Comparison of ENCODE assay signal across 19 cellular contexts in the genomic region with DNA sequence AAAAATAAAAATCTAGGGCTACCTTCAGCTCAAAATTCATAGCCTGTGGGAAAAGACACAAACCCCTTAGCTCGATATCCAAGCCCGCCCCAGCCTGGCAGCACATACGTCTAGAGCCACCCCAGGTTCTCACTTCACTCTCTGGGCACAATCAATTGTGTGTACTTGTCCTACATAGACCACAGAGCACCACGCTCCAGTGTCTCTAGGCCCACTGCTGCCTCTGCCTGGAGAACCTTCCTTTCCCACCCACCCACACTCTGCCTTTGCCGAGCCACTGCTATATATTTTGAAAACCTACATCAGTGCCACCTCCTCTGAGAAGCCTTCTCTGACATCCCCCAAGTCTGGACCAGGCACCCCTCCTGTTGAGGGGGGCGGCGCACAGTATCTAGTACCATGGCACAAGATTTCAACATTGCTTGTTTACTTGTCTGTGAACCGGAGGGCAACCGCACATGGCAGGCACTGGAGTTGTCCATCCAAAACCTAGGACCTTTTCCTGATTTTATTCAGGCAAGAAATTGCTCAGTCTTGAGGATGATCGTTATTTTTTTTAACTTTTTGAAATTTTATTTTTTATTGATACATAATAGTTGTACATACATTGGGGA.
DNase-seq lines count a peak whose midpoint lies in the region; ATAC-seq and TF ChIP-seq lines count a peak whose summit lies in the region.
"Had no signal": no experiment of that assay in that cellular context is flagged by ENCODE, and none has a peak within 500 bp of the region (broad histone marks: within the 10 kb centered on the region; RNA-seq: fewer than 3 reads in every experiment).

No MANE protein-coding gene starts in this region.

- TF ChIP-seq CTCF in left ventricle myocardium inferior (IDR thresholded peaks at IDR 0.05; ENCODE audit: borderline replicate concordance), result no peak
- no peak for TF ChIP-seq CTCF in liver (IDR thresholded peaks at IDR 0.05; ENCODE audit: low read depth, low read length, missing input control)
- TF ChIP-seq CTCF in CD4-positive, alpha-beta T cell (IDR thresholded peaks at IDR 0.05), result no peak

- peaks cover 19% of the 10 kb centered on the region for H3K27me3 Mint-ChIP-seq in stimulated activated memory B cell treated with anti-CD40 and anti-IgM and Interleukin-4, amounts not matched to agents 10 μg/mL and 1 μg/mL and 100 μg/mL, for 72 hours
- H3K27me3 Mint-ChIP-seq in CD4-positive, alpha-beta T cell, result peaks cover 16% of the 10 kb centered on the region

- CTCF ChIA-PET in CD4-positive, alpha-beta T cell (lab: Charles Lee), result no interaction called here

- no peaks in the 10 kb centered on the region for H3K4me1 Mint-ChIP-seq in stimulated activated memory B cell treated with anti-CD40 and anti-IgM and Interleukin-4, amounts not matched to agents 10 μg/mL and 1 μg/mL and 100 μg/mL, for 72 hours
- H3K4me1 Mint-ChIP-seq in CD4-positive, alpha-beta T cell (ENCODE audit: low read depth), result no peaks in the 10 kb centered on the region

- H3K4me3 Mint-ChIP-seq in stimulated activated memory B cell treated with anti-CD40 and anti-IgM and Interleukin-4, amounts not matched to agents 10 μg/mL and 1 μg/mL and 100 μg/mL, for 72 hours, result no peak overlapping the region
- H3K4me3 Mint-ChIP-seq in CD4-positive, alpha-beta T cell, result no peak overlapping the region

- H3K9ac ChIP-seq in liver (ENCODE audit: low read depth in 1 of 2, low read length in 2 of 2), result no peak overlapping the region
- H3K9ac ChIP-seq: GM23248 had no signal

- POLR2A ChIA-PET in CD4-positive, alpha-beta T cell (lab: Charles Lee), result no interaction called here

- H3K27me3 ChIP-seq in left ventricle myocardium inferior (ENCODE audit: low read depth), result no peaks in the 10 kb centered on the region
- no peaks in the 10 kb centered on the region for H3K27me3 ChIP-seq in liver (ENCODE audit: control insufficient read depth in 4 of 4, insufficient read depth in 4 of 4, low read length in 3 of 4)
- peaks cover 3% of the 10 kb centered on the region for H3K27me3 ChIP-seq in CD4-positive, alpha-beta T cell (ENCODE audit: control insufficient read depth, insufficient read depth, low read length)

- H3K4me3 ChIP-seq in left ventricle myocardium inferior (no peak overlapping the region), liver (ENCODE audit: low read depth in 1 of 3, low read length in 3 of 3) (no peak overlapping the region)
- H3K4me3 ChIP-seq: GM23248, K562, SK-N-MC had no signal

- no peak overlapping the region for H3K27ac Mint-ChIP-seq in stimulated activated memory B cell treated with anti-CD40 and anti-IgM and Interleukin-4, amounts not matched to agents 10 μg/mL and 1 μg/mL and 100 μg/mL, for 72 hours
- no peak overlapping the region for H3K27ac Mint-ChIP-seq in CD4-positive, alpha-beta T cell

- peaks cover 67% of the 10 kb centered on the region for H3K4me1 ChIP-seq in left ventricle myocardium inferior
- H3K4me1 ChIP-seq in liver (ENCODE audit: control insufficient read depth in 4 of 4, insufficient read depth in 4 of 4, low read length in 3 of 4), result peaks cover 11 to 38% (median 21%) of the 10 kb centered on the region in 4 donors

- H3K9me3 Mint-ChIP-seq in stimulated activated memory B cell treated with anti-CD40 and anti-IgM and Interleukin-4, amounts not matched to agents 10 μg/mL and 1 μg/mL and 100 μg/mL, for 72 hours, result no peaks in the 10 kb centered on the region
- no peaks in the 10 kb centered on the region for H3K9me3 Mint-ChIP-seq in CD4-positive, alpha-beta T cell

- 50% methylated on average over 10 of the region's 10 CpGs for WGBS in liver

- H3K27ac ChIP-seq in left ventricle myocardium inferior (replicated peaks), result peak overlapping the region; percentile 95
- peak overlapping the region; percentile 15 for H3K27ac ChIP-seq in cingulate gyrus (ENCODE audit: low read depth, low read length)
- peak overlapping the region in 1 of 2 donors; percentile 41 for H3K27ac ChIP-seq in liver (ENCODE audit: low read depth in 1 of 2, low read length in 2 of 2)
- H3K27ac ChIP-seq in CD4-positive, alpha-beta T cell (ENCODE audit: low read depth, low read length), result no peak overlapping the region
- H3K27ac ChIP-seq: GM23248, SK-N-MC had no signal

- no peak for DNase-seq in left ventricle myocardium inferior
- DNase-seq in left cardiac atrium, result no peak
- DNase-seq in NCI-H345 (lab: John Stamatoyannopoulos, UW), result no peak
- DNase-seq in NCI-H2196 (lab: John Stamatoyannopoulos, UW; ENCODE audit: unreplicated experiment), result no peak
- no peak for DNase-seq in CD4-positive, alpha-beta T cell
- DNase-seq: 8988T, DMS53, GM23248, H7, MV-4-11, NCI-H1105 treated with DMSO at 0.1 percent for 48 hours, NCI-H146, NCI-H1930, SIG-M5 had no signal

- no peak for ATAC-seq in left cardiac atrium
- ATAC-seq in stimulated activated memory B cell treated with anti-CD40 and anti-IgM and Interleukin-4, amounts not matched to agents 10 μg/mL and 1 μg/mL and 100 μg/mL, for 72 hours, result peak; percentile 5
- no peak for ATAC-seq in CD4-positive, alpha-beta T cell (ENCODE audit: poor library complexity)
- ATAC-seq: K562 had no signal

- no peaks in the 10 kb centered on the region for H3K9me3 ChIP-seq in left ventricle myocardium inferior (replicated peaks)
- H3K9me3 ChIP-seq in liver (ENCODE audit: control insufficient read depth in 4 of 4, low read length in 3 of 4), result no peaks in the 10 kb centered on the region
- H3K9me3 ChIP-seq in CD4-positive, alpha-beta T cell (ENCODE audit: control insufficient read depth, low read length), result no peaks in the 10 kb centered on the region

- no peaks in the 10 kb centered on the region for H3K36me3 ChIP-seq in left ventricle myocardium inferior
- H3K36me3 ChIP-seq in liver (ENCODE audit: control insufficient read depth in 4 of 4, insufficient read depth in 3 of 4, low read depth in 1 of 4, low read length in 3 of 4), result no peaks in the 10 kb centered on the region

- intact Hi-C loops in left ventricle myocardium inferior (cut with micrococcal nuclease), result no loop called here
- intact Hi-C loops in left cardiac atrium (cut with DNase I), result loop anchor here in 1 of 2 donors (10.0 kb wide), 1 partner anchor 127 kb away; no protein-coding TSS in a partner anchor
- intact Hi-C loops in CD4-positive, alpha-beta T cell (cut with DNase I, micrococcal nuclease), result no loop called here

- TF ChIP-seq RAD21 in liver (IDR thresholded peaks at IDR 0.05), result no peak

- H3K36me3 Mint-ChIP-seq in stimulated activated memory B cell treated with anti-CD40 and anti-IgM and Interleukin-4, amounts not matched to agents 10 μg/mL and 1 μg/mL and 100 μg/mL, for 72 hours, result no peaks in the 10 kb centered on the region
- H3K36me3 Mint-ChIP-seq in CD4-positive, alpha-beta T cell (ENCODE audit: low read depth), result no peaks in the 10 kb centered on the region

TF ChIP-seq in liver, 16 proteins besides CTCF, POLR2A, EP300 and RAD21:
- TF ChIP-seq HNF4A (conservative IDR thresholded peaks at IDR 0.05), result peak; percentile 30 to 62
- peak in 1 of 2 donors; percentile 63 for TF ChIP-seq RXRA (IDR thresholded peaks at IDR 0.05)
- TF ChIP-seq, protein P1, sequence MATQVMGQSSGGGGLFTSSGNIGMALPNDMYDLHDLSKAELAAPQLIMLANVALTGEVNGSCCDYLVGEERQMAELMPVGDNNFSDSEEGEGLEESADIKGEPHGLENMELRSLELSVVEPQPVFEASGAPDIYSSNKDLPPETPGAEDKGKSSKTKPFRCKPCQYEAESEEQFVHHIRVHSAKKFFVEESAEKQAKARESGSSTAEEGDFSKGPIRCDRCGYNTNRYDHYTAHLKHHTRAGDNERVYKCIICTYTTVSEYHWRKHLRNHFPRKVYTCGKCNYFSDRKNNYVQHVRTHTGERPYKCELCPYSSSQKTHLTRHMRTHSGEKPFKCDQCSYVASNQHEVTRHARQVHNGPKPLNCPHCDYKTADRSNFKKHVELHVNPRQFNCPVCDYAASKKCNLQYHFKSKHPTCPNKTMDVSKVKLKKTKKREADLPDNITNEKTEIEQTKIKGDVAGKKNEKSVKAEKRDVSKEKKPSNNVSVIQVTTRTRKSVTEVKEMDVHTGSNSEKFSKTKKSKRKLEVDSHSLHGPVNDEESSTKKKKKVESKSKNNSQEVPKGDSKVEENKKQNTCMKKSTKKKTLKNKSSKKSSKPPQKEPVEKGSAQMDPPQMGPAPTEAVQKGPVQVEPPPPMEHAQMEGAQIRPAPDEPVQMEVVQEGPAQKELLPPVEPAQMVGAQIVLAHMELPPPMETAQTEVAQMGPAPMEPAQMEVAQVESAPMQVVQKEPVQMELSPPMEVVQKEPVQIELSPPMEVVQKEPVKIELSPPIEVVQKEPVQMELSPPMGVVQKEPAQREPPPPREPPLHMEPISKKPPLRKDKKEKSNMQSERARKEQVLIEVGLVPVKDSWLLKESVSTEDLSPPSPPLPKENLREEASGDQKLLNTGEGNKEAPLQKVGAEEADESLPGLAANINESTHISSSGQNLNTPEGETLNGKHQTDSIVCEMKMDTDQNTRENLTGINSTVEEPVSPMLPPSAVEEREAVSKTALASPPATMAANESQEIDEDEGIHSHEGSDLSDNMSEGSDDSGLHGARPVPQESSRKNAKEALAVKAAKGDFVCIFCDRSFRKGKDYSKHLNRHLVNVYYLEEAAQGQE (IDR thresholded peaks at IDR 0.05), result peak; percentile 34
- peak; percentile 86 for TF ChIP-seq FOXA1 (IDR thresholded peaks at IDR 0.05)
- no peak for TF ChIP-seq NR2F2 (IDR thresholded peaks at IDR 0.05)
- TF ChIP-seq, protein P2, sequence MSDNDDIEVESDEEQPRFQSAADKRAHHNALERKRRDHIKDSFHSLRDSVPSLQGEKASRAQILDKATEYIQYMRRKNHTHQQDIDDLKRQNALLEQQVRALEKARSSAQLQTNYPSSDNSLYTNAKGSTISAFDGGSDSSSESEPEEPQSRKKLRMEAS (IDR thresholded peaks at IDR 0.05), result peak; percentile 86
- TF ChIP-seq EGR1 (IDR thresholded peaks at IDR 0.05; ENCODE audit: low read depth in 2 of 2), result no peak
- TF ChIP-seq FOXA2 (IDR thresholded peaks at IDR 0.05), result peak; percentile 91
- no peak for TF ChIP-seq GABPA (IDR thresholded peaks at IDR 0.05 in 1 of 2, conservative IDR thresholded peaks at IDR 0.05 in 1 of 2)
- TF ChIP-seq YY1 (IDR thresholded peaks at IDR 0.05), result peak; percentile 61
- TF ChIP-seq SP1 (IDR thresholded peaks at IDR 0.05), result no peak
- TF ChIP-seq, protein P3, sequence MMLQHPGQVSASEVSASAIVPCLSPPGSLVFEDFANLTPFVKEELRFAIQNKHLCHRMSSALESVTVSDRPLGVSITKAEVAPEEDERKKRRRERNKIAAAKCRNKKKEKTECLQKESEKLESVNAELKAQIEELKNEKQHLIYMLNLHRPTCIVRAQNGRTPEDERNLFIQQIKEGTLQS (IDR thresholded peaks at IDR 0.05), result no peak
- no peak for TF ChIP-seq HNF4G (IDR thresholded peaks at IDR 0.05)
- no peak for TF ChIP-seq TAF1 (conservative IDR thresholded peaks at IDR 0.05)
TF ChIP-seq in liver: peak in this region for 7.
